ENCODE assay signal across 1 cellular context in the genomic region with DNA sequence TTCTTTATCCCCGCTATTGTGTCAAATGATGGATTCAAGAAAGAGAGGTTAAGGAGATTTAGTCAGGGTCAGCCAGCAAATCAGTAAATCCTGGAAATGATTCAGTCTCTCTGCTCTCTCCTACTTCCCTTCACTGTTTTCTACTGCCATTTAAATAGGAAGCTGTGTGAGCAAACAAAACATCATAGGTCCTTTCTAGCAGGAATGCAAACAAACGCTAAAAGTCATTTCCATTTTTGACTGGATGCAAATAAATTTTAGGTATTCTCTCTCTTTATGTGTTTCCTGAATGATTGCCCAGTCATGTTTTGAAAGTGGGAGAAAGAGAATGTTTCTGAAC.
TF ChIP-seq lines count a peak whose summit lies in the region.

No MANE protein-coding gene starts in this region.

TF ChIP-seq in GM12878, 131 proteins besides CTCF, POLR2A, EP300 and RAD21 (continued from another document):
- TF ChIP-seq, protein P1, sequence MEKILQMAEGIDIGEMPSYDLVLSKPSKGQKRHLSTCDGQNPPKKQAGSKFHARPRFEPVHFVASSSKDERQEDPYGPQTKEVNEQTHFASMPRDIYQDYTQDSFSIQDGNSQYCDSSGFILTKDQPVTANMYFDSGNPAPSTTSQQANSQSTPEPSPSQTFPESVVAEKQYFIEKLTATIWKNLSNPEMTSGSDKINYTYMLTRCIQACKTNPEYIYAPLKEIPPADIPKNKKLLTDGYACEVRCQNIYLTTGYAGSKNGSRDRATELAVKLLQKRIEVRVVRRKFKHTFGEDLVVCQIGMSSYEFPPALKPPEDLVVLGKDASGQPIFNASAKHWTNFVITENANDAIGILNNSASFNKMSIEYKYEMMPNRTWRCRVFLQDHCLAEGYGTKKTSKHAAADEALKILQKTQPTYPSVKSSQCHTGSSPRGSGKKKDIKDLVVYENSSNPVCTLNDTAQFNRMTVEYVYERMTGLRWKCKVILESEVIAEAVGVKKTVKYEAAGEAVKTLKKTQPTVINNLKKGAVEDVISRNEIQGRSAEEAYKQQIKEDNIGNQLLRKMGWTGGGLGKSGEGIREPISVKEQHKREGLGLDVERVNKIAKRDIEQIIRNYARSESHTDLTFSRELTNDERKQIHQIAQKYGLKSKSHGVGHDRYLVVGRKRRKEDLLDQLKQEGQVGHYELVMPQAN (conservative IDR thresholded peaks at IDR 0.05) = no peak
